In genomic region chr2:112584891-112585250, GRCh38 we compare ENCODE assay signal across 8 cellular contexts. TPM values are rescaled to one million over a fixed set of nuclear protein-coding genes. Genes with fewer than 3 reads are reported as not detected.
A peak's percentile ranks its signal among the peaks of the same experiment; 100 is the strongest.
DNase-seq lines count a peak whose midpoint lies in the region; ATAC-seq and TF ChIP-seq lines count a peak whose summit lies in the region.

No MANE protein-coding gene starts in this region.

- peaks cover 11% of the 10 kb centered on the region for H3K36me3 Mint-ChIP-seq in activated naive CD4-positive, alpha-beta T cell treated with anti-CD3 and anti-CD28 coated beads for 36 hours (ENCODE audit: low read depth)
- H3K36me3 Mint-ChIP-seq in memory B cell: peaks cover 18% of the 10 kb centered on the region

- DNase-seq in activated naive CD4-positive, alpha-beta T cell treated with anti-CD3 and anti-CD28 coated beads for 36 hours: no peak
- DNase-seq in activated naive CD4-positive, alpha-beta T cell (lab: John Stamatoyannopoulos, UW): no peak
- no peak for DNase-seq in brain microvascular endothelial cell
- no peak for DNase-seq in memory B cell (ENCODE audit: low spot score in 2 of 2)
- no peak for DNase-seq in upper lobe of left lung
- DNase-seq in HuH-7.5 (ENCODE audit: low spot score): no peak
- DNase-seq in Kasumi-1 (lab: John Stamatoyannopoulos, UW): no peak

- no peaks in the 10 kb centered on the region for H3K27me3 Mint-ChIP-seq in activated naive CD4-positive, alpha-beta T cell treated with anti-CD3 and anti-CD28 coated beads for 36 hours (ENCODE audit: low read depth)
- H3K27me3 Mint-ChIP-seq in memory B cell: no peaks in the 10 kb centered on the region

- intact Hi-C loops in activated naive CD4-positive, alpha-beta T cell treated with anti-CD3 and anti-CD28 coated beads for 36 hours (cut with micrococcal nuclease): loop anchor here (1.0 to 2.0 kb wide), 10 partner anchors 39 to 701 kb away; partner anchors contain the start of genes ANAPC1, POLR1B, SLC20A1 and TMEM87B

- no peak for TF ChIP-seq EP300 in upper lobe of left lung (IDR thresholded peaks at IDR 0.05)

- in situ Hi-C loops in brain microvascular endothelial cell (cut with HindIII; ENCODE audit: low pct_ligation_motif_present, low sequenced_read_pairs): no loop called here

- peaks cover 14 to 31% (median 26%) of the 10 kb centered on the region in 4 donors for H3K4me1 ChIP-seq in upper lobe of left lung

- H3K27ac Mint-ChIP-seq in activated naive CD4-positive, alpha-beta T cell treated with anti-CD3 and anti-CD28 coated beads for 36 hours: peak overlapping the region; percentile 96
- H3K27ac Mint-ChIP-seq in memory B cell: peak overlapping the region; percentile 99

- CTCF ChIA-PET in activated naive CD4-positive, alpha-beta T cell treated with anti-CD3 and anti-CD28 coated beads for 36 hours (lab: Charles Lee): interaction anchor here (0.7 to 2.9 kb wide), 7 partner anchors 15 to 521 kb away, joined by 3 to 23 read pairs (median 3); no protein-coding TSS in a partner anchor

- peaks cover 26% of the 10 kb centered on the region for H3K4me1 Mint-ChIP-seq in activated naive CD4-positive, alpha-beta T cell treated with anti-CD3 and anti-CD28 coated beads for 36 hours (ENCODE audit: low read depth)
- peaks cover 24% of the 10 kb centered on the region for H3K4me1 Mint-ChIP-seq in memory B cell

- ATAC-seq in memory B cell (ENCODE audit: low read depth) (no peak), upper lobe of left lung (ENCODE audit: low FRiP score in 2 of 2) (no peak), HG03439 (IDR thresholded peaks at IDR 0.05; ENCODE audit: unreplicated experiment) (no peak)

- peak overlapping the region; percentile 98 for H3K4me3 Mint-ChIP-seq in activated naive CD4-positive, alpha-beta T cell treated with anti-CD3 and anti-CD28 coated beads for 36 hours
- peak overlapping the region; percentile 98 for H3K4me3 Mint-ChIP-seq in memory B cell

- 62 to 67% methylated on average over 3 of the region's 3 CpGs for WGBS in upper lobe of left lung, 2 donors

- peak overlapping the region; percentile 90 for H3K4me3 ChIP-seq in brain microvascular endothelial cell (ENCODE audit: low read depth, low read length)
- peak overlapping the region; percentile 31 to 69 (median 64) for H3K4me3 ChIP-seq in upper lobe of left lung

- H3K27ac ChIP-seq in brain microvascular endothelial cell (peak overlapping the region; percentile 95), upper lobe of left lung (peak overlapping the region; percentile 92 to 96 (median 95))

- H3K36me3 ChIP-seq in brain microvascular endothelial cell (replicated peaks) (no peaks in the 10 kb centered on the region), upper lobe of left lung (peaks cover 0 to 27% (median 5%) of the 10 kb centered on the region in 4 donors)

- TF ChIP-seq POLR2A in upper lobe of left lung (IDR thresholded peaks at IDR 0.05): no peak

- TF ChIP-seq CTCF in brain microvascular endothelial cell (IDR thresholded peaks at IDR 0.05; ENCODE audit: low read depth, low read length, missing control alignments): no peak
- TF ChIP-seq CTCF in upper lobe of left lung (IDR thresholded peaks at IDR 0.05): no peak

- H3K9me3 ChIP-seq in upper lobe of left lung: no peaks in the 10 kb centered on the region

- H3K27me3 ChIP-seq in brain microvascular endothelial cell (replicated peaks) (no peaks in the 10 kb centered on the region), upper lobe of left lung (no peaks in the 10 kb centered on the region)

- no peaks in the 10 kb centered on the region for H3K9me3 Mint-ChIP-seq in activated naive CD4-positive, alpha-beta T cell treated with anti-CD3 and anti-CD28 coated beads for 36 hours
- H3K9me3 Mint-ChIP-seq in memory B cell: no peaks in the 10 kb centered on the region

RNA-seq across cellular contexts. Expression of gene CHCHD5, which starts 0.5 kb away (rescaled TPM):
- total RNA-seq in activated naive CD4-positive, alpha-beta T cell treated with anti-CD3 and anti-CD28 coated beads for 36 hours: 10 to 100 TPM; 40.3 to 43.5 TPM
- total RNA-seq in upper lobe of left lung: 10 to 100 TPM; 13.6 to 44.9 (median 25.4) TPM

RNA-seq across cellular contexts. Expression of gene POLR1B, which starts 42.6 kb away (rescaled TPM):
- 10 to 100 TPM; 34.5 to 36.1 TPM for total RNA-seq in activated naive CD4-positive, alpha-beta T cell treated with anti-CD3 and anti-CD28 coated beads for 36 hours
- 10 to 100 TPM in 5 of 6 donors, 1 to 10 TPM in 1; 6.7 to 22.5 (median 14.6) TPM for total RNA-seq in upper lobe of left lung
